In the genomic region with DNA sequence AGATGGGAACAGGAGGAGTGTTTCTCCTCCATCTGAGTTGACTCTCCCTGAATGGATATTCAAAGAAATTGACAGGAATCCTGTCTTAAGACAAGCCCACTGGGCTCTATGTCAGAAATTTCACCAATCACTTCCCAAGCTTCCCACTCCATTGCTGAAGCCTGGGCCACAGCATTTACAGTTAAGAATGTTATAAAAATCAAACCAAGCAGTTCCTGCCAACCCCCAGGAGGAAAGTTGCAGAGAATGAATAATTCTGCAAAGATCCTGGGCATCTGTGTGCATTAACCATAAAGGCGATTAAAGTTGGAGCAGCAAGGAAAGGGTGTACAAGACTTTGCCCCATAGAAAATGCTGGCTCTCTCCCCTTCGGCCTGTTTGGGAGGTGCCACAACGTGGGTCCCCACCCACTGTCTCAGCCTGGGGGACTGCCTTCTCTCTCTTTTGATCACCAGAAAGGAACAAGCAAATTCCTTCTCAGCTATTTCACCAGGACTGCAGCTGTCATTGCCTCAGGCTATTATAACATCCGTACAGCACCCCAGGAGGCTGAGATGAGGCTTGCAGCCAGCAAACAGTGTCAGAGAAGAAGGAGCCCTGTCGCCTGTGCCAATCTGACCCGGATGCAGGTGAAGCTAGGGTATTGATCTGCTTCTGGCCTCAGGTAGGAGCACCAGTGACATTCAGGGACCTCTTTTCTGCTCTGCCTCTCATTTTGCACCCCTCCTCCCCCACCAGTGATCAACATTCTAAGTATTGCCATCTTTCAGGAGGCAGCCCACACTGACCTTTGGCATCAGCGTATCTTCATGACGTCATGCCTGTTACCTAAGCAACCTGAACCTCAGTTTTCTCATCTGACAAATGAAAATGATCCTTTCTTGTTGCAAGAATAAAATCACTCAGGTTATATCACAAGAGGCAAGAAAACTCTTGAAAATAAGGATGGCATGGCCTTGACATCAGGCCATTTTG, we compare ENCODE assay signal across 8 cellular contexts.
DNase-seq lines count a peak whose midpoint lies in the region; ATAC-seq, FAIRE-seq and TF ChIP-seq lines count a peak whose summit lies in the region.

No MANE protein-coding gene starts in this region.

- peaks cover 5% of the 10 kb centered on the region for H3K36me3 Mint-ChIP-seq in glutamatergic neuron (ENCODE audit: unreplicated experiment)

- H3K27ac ChIP-seq in right atrium auricular region, result no peak overlapping the region

- H3K9me3 Mint-ChIP-seq in glutamatergic neuron (ENCODE audit: unreplicated experiment), result peaks cover 5% of the 10 kb centered on the region

- no peak for DNase-seq in Right ventricle myocardium inferior (ENCODE audit: missing footprints)
- no peak for DNase-seq in right atrium auricular region (ENCODE audit: low spot score)
- DNase-seq in RPMI8226, result peak; percentile 65
- peak; percentile 52 for DNase-seq in glutamatergic neuron
- peak; percentile 68 for DNase-seq in urothelium cell line (ENCODE audit: low spot score)
- DNase-seq in CD1c-positive myeloid dendritic cell (ENCODE audit: extremely low spot score), result no peak

- H3K27me3 ChIP-seq in right atrium auricular region, result no peaks in the 10 kb centered on the region

- H3K9me3 ChIP-seq in right atrium auricular region, result no peaks in the 10 kb centered on the region

- H3K4me1 ChIP-seq in right atrium auricular region, result peaks cover 0 to 7% of the 10 kb centered on the region in 2 donors

- peak overlapping the region; percentile 60 for H3K27ac Mint-ChIP-seq in glutamatergic neuron (ENCODE audit: unreplicated experiment)

- H3K4me3 Mint-ChIP-seq in glutamatergic neuron (ENCODE audit: unreplicated experiment), result peak overlapping the region; percentile 52

- H3K4me1 Mint-ChIP-seq in glutamatergic neuron (ENCODE audit: low read depth, unreplicated experiment), result peaks cover 25% of the 10 kb centered on the region

- ATAC-seq in Right ventricle myocardium inferior, result peak; percentile 52
- ATAC-seq in GM21390 (IDR thresholded peaks at IDR 0.05; ENCODE audit: unreplicated experiment), result no peak
- no peak for ATAC-seq in HG02763 (IDR thresholded peaks at IDR 0.05; ENCODE audit: unreplicated experiment)

- no peaks in the 10 kb centered on the region for H3K36me3 ChIP-seq in right atrium auricular region

- no peak overlapping the region for H3K4me3 ChIP-seq in right atrium auricular region

- FAIRE-seq in urothelium cell line (lab: Jason Lieb, UNC), result no peak

- peaks cover 9% of the 10 kb centered on the region for H3K27me3 Mint-ChIP-seq in glutamatergic neuron (ENCODE audit: unreplicated experiment)

- intact Hi-C loops in Right ventricle myocardium inferior (cut with DNase I), result no loop called here

- no peak for TF ChIP-seq CTCF in right atrium auricular region (IDR thresholded peaks at IDR 0.05)
- peak; percentile 19 for TF ChIP-seq CTCF in glutamatergic neuron (IDR thresholded peaks at IDR 0.05; ENCODE audit: partially characterized antibody, unreplicated experiment)

Comparison
In these comparisons a context has a peak if more than half of its experiments do, and no peak if none do; other contexts are left out.
1. DNase-seq: peak in RPMI8226 (single experiment), glutamatergic neuron (single experiment) and urothelium cell line (single experiment); none in Right ventricle myocardium inferior (single experiment), right atrium auricular region (single experiment) and CD1c-positive myeloid dendritic cell (single experiment).